1 cellular context compared by ENCODE assay signal in the genomic region with DNA sequence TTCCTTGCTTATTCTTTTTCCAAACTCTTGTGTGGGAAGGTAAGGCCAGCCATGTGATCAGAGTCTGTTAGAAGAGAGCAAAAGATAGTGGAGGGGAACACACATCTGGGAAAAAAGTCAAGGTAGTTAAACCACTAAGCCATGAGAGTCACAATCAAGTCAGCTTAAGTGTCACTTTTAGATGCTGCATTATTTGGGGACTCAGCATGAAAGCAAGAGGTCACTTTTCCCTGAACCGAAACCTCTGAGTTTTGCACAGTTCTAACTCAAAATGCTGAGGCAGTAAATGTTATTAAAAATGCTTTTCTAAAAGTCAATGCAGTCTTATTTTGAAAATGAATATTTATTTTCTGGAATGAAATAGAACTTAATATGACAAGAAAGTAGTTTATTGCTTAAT.
TF ChIP-seq lines count a peak whose summit lies in the region.

No MANE protein-coding gene starts in this region.

TF ChIP-seq in H1, 55 proteins besides CTCF, POLR2A, EP300 and RAD21:
- TF ChIP-seq, protein P1, sequence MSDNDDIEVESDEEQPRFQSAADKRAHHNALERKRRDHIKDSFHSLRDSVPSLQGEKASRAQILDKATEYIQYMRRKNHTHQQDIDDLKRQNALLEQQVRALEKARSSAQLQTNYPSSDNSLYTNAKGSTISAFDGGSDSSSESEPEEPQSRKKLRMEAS (IDR thresholded peaks at IDR 0.05): no peak
- TF ChIP-seq SIN3A (conservative IDR thresholded peaks at IDR 0.05 in 1 of 2, IDR thresholded peaks at IDR 0.05 in 1 of 2; ENCODE audit: low read depth in 1 of 2, low read length in 2 of 2) (no peak), CTBP2 (IDR thresholded peaks at IDR 0.05; ENCODE audit: borderline replicate concordance, insufficient read depth, insufficient read length, low read length) (no peak), RFX5 (IDR thresholded peaks at IDR 0.05; ENCODE audit: borderline replicate concordance, low read depth, low read length) (no peak), EGR1 (IDR thresholded peaks at IDR 0.05; ENCODE audit: borderline replicate concordance, low read depth, low read length) (no peak), SP2 (IDR thresholded peaks at IDR 0.05; ENCODE audit: low read length) (no peak), SIX5 (IDR thresholded peaks at IDR 0.05; ENCODE audit: low read depth, low read length) (no peak), HDAC2 (IDR thresholded peaks at IDR 0.05; ENCODE audit: borderline replicate concordance in 1 of 2, low read depth in 2 of 2, low read length in 2 of 2) (no peak), KDM4A (IDR thresholded peaks at IDR 0.05; ENCODE audit: low read depth, low read length, severe bottlenecking) (no peak), PHF8 (conservative IDR thresholded peaks at IDR 0.05; ENCODE audit: low read depth, low read length) (no peak), POLR2AphosphoS5 (IDR thresholded peaks at IDR 0.05; ENCODE audit: low read depth, low read length) (no peak), TCF12 (IDR thresholded peaks at IDR 0.05; ENCODE audit: low read depth, low read length) (no peak), NRF1 (IDR thresholded peaks at IDR 0.05; ENCODE audit: low read depth, low read length) (no peak), SUZ12 (IDR thresholded peaks at IDR 0.05; ENCODE audit: low read length) (no peak), JUN (IDR thresholded peaks at IDR 0.05; ENCODE audit: low read depth, low read length) (no peak), KDM5A (IDR thresholded peaks at IDR 0.05; ENCODE audit: low read length) (no peak), BCL11A (IDR thresholded peaks at IDR 0.05; ENCODE audit: low read depth in 2 of 2, low read length in 2 of 2) (no peak), CBX8 (IDR thresholded peaks at IDR 0.05; ENCODE audit: borderline replicate concordance, low read depth, low read length) (no peak)
- TF ChIP-seq, protein P2, sequence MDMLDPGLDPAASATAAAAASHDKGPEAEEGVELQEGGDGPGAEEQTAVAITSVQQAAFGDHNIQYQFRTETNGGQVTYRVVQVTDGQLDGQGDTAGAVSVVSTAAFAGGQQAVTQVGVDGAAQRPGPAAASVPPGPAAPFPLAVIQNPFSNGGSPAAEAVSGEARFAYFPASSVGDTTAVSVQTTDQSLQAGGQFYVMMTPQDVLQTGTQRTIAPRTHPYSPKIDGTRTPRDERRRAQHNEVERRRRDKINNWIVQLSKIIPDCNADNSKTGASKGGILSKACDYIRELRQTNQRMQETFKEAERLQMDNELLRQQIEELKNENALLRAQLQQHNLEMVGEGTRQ (IDR thresholded peaks at IDR 0.05; ENCODE audit: low read length): no peak
